10 cellular contexts compared by ENCODE assay signal in genomic region chr15:67126551-67127333, GRCh38.
DNase-seq lines count a peak whose midpoint lies in the region; TF ChIP-seq lines count a peak whose summit lies in the region.
"Had no signal": no experiment of that assay in that cellular context is flagged by ENCODE, and none has a peak within 500 bp of the region (broad histone marks: within the 10 kb centered on the region; RNA-seq: fewer than 3 reads in every experiment).

No MANE protein-coding gene starts in this region.

- H3K4me1 ChIP-seq in rectal smooth muscle tissue (ENCODE audit: control insufficient read depth, insufficient read depth, low read length) (peaks cover 22% of the 10 kb centered on the region), testis (peaks cover 43% of the 10 kb centered on the region)

- H3K9ac ChIP-seq in rectal smooth muscle tissue (ENCODE audit: low read length): no peak overlapping the region

- no peak overlapping the region for H3K4me3 ChIP-seq in rectal smooth muscle tissue (ENCODE audit: low read length)
- no peak overlapping the region for H3K4me3 ChIP-seq in testis

- H3K27ac ChIP-seq in epithelial cell of prostate: peak overlapping the region; percentile 97
- H3K27ac ChIP-seq in rectal smooth muscle tissue (ENCODE audit: low read depth, low read length): peak overlapping the region; percentile 73
- H3K27ac ChIP-seq in testis: peak overlapping the region in 1 of 2 donors; percentile 76

- TF ChIP-seq CTCF in testis (IDR thresholded peaks at IDR 0.05): no peak

- TF ChIP-seq POLR2A in testis (IDR thresholded peaks at IDR 0.05): no peak

- no peaks in the 10 kb centered on the region for H3K9me3 ChIP-seq in testis

- H3K36me3 ChIP-seq in rectal smooth muscle tissue (ENCODE audit: control insufficient read depth, insufficient read depth, low read length) (no peaks in the 10 kb centered on the region), testis (ENCODE audit: low read depth, missing control alignments) (no peaks in the 10 kb centered on the region)

- intact Hi-C loops in testis (cut with DNase I; ENCODE audit: low total_unique reads): loop anchor here (10.0 kb wide), 1 partner anchor 62 kb away; the partner anchor contains the start of gene SMAD3

- WGBS in testis, 2 donors: 77 to 88% methylated on average over 15 to 16 of the region's 16 CpGs

- no peaks in the 10 kb centered on the region for H3K27me3 ChIP-seq in rectal smooth muscle tissue (ENCODE audit: control insufficient read depth, insufficient read depth, low read length)
- H3K27me3 ChIP-seq in testis: no peaks in the 10 kb centered on the region

- peak; percentile 29 for DNase-seq in DMS53 (lab: John Stamatoyannopoulos, UW)
- DNase-seq in NCI-H526 treated with DMSO at 0.1 percent for 48 hours (lab: John Stamatoyannopoulos, UW): peak; percentile 61
- no peak for DNase-seq in epithelial cell of prostate (ENCODE audit: low read depth, low spot score)
- DNase-seq in testis: no peak
- no peak for DNase-seq in amniotic stem cell (lab: John Stamatoyannopoulos, UW)
- DNase-seq in KG1 (lab: John Stamatoyannopoulos, UW): no peak
- no peak for DNase-seq in NCI-H82 (lab: John Stamatoyannopoulos, UW)
- DNase-seq: NCI-H1930; stimulated activated CD4-positive, alpha-beta T cell treated with anti-CD3 and anti-CD28 coated beads, Interleukin-4, amount 100 ng/mL, for 1 hour had no signal

Comparison
In these comparisons a context has a peak if more than half of its experiments do, and no peak if none do; other contexts are left out.
1. DNase-seq: peak in DMS53 (single experiment) and NCI-H526 treated with DMSO at 0.1 percent for 48 hours (single experiment); none in epithelial cell of prostate (single experiment), testis (single experiment), amniotic stem cell (single experiment), KG1 (single experiment) and NCI-H82 (single experiment).